ENCODE assay signal across 8 cellular contexts in genomic region chr11:112016088-112016764, GRCh38. TPM values are rescaled to one million over a fixed set of nuclear protein-coding genes. Genes with fewer than 3 reads are reported as not detected.
DNase-seq lines count a peak whose midpoint lies in the region; ATAC-seq and TF ChIP-seq lines count a peak whose summit lies in the region.

No MANE protein-coding gene starts in this region.

- H3K9me3 ChIP-seq in SJCRH30 (replicated peaks) (no peaks in the 10 kb centered on the region; the same call in 1 of the 2 replicates), ovary (no peaks in the 10 kb centered on the region)

- TF ChIP-seq EP300 in ovary (IDR thresholded peaks at IDR 0.05), result no peak

- TF ChIP-seq CTCF in ovary (IDR thresholded peaks at IDR 0.05) (no peak), WTC11 (IDR thresholded peaks at IDR 0.05) (no peak)

- DNase-seq in MV-4-11 (lab: John Stamatoyannopoulos, UW), result peak; percentile 87
- DNase-seq in iris pigment epithelial cell (ENCODE audit: low read depth), result peak; percentile 77
- DNase-seq in SJCRH30, result no peak
- DNase-seq in ovary, result no peak
- DNase-seq in WTC11 (ENCODE audit: low spot score), result no peak
- DNase-seq in DMS79 (lab: John Stamatoyannopoulos, UW), result no peak

- H3K4me1 ChIP-seq in SJCRH30, result no peaks in the 10 kb centered on the region
- H3K4me1 ChIP-seq in ovary (ENCODE audit: insufficient read depth), result no peaks in the 10 kb centered on the region

- H3K36me3 ChIP-seq in SJCRH30, result no peaks in the 10 kb centered on the region
- no peaks in the 10 kb centered on the region for H3K36me3 ChIP-seq in ovary

- H3K4me3 ChIP-seq in SJCRH30 (no peak overlapping the region), ovary (no peak overlapping the region)

- CTCF ChIA-PET in WTC11 (lab: Charles Lee), result interaction anchor here (1.0 kb wide), 1 partner anchor 85 kb away, joined by 3 read pairs; no protein-coding TSS in a partner anchor

- no peak overlapping the region for H3K4me3 Mint-ChIP-seq in WTC11

- no peak for TF ChIP-seq POLR2A in ovary (IDR thresholded peaks at IDR 0.05)

- intact Hi-C loops in ovary (cut with DNase I), result no loop called here

- 80 to 84% (median 84%) methylated on average over 13 of the region's 13 CpGs for WGBS in ovary, 3 donors

- peaks cover 4% of the 10 kb centered on the region; the same call in 1 of the 2 replicates for H3K36me3 Mint-ChIP-seq in WTC11

- POLR2A ChIA-PET in WTC11 (lab: Charles Lee), result no interaction called here

- peaks cover 3% of the 10 kb centered on the region for H3K9me3 Mint-ChIP-seq in WTC11

- H3K4me1 Mint-ChIP-seq in WTC11, result no peaks in the 10 kb centered on the region

- H3K27ac Mint-ChIP-seq in WTC11, result no peak overlapping the region

- peaks cover under 1% of the 10 kb centered on the region; the same call in 1 of the 2 replicates for H3K27me3 Mint-ChIP-seq in WTC11 (ENCODE audit: low read depth)

- H3K27ac ChIP-seq in SJCRH30 (no peak overlapping the region), ovary (no peak overlapping the region)

- H3K27me3 ChIP-seq in SJCRH30 (no peaks in the 10 kb centered on the region), ovary (no peaks in the 10 kb centered on the region)

- peak; percentile 82 for ATAC-seq in GM18498 (IDR thresholded peaks at IDR 0.05; ENCODE audit: unreplicated experiment)
- peak; percentile 82 for ATAC-seq in GM21825 (IDR thresholded peaks at IDR 0.05; ENCODE audit: unreplicated experiment)
- no peak for ATAC-seq in WTC11

TF ChIP-seq in WTC11, 78 proteins besides CTCF, POLR2A, EP300 and RAD21:
- TF ChIP-seq ZNF416 (CRISPR knock-in tag; IDR thresholded peaks at IDR 0.05) (no peak), CREB1 (CRISPR knock-in tag; IDR thresholded peaks at IDR 0.05) (no peak), HMGXB4 (CRISPR knock-in tag; IDR thresholded peaks at IDR 0.05) (no peak), GTF2I (CRISPR knock-in tag; conservative IDR thresholded peaks at IDR 0.05) (no peak), ATF6 (CRISPR knock-in tag; IDR thresholded peaks at IDR 0.05) (no peak), ZNF121 (CRISPR knock-in tag; IDR thresholded peaks at IDR 0.05) (no peak), ERG (CRISPR knock-in tag; IDR thresholded peaks at IDR 0.05) (no peak), KAT7 (CRISPR knock-in tag; IDR thresholded peaks at IDR 0.05; ENCODE audit: borderline replicate concordance) (no peak)

RNA-seq across cellular contexts. Expression of gene DLAT, which starts 9.0 kb away (rescaled TPM):
- 48.4 and 52.3 TPM in 2 replicates for total RNA-seq in SJCRH30 (2014; rRNA removed; shearing (Covaris generic))
- total RNA-seq in ovary (10 to 100 TPM; 10.8 to 26.4 (median 19.9) TPM), WTC11 (2021) (55.7 to 60.4 TPM (median 56.6 TPM) in 3 replicates)
- 10 to 100 TPM; 11.1 to 27.8 TPM for polyA plus RNA-seq in ovary

RNA-seq across cellular contexts. Expression of gene PIH1D2, which starts 57.6 kb away (rescaled TPM):
- 0.99 and 1.4 TPM in 2 replicates for total RNA-seq in SJCRH30 (2014; rRNA removed; shearing (Covaris generic))
- total RNA-seq in ovary (1 to 10 TPM in 6 of 7 donors, under 1 TPM in 1; 0.83 to 8.6 (median 2.4) TPM), WTC11 (2021) (0.71 to 0.85 TPM (median 0.71 TPM) in 3 replicates)
- 1 to 10 TPM in 1 of 2 donors, under 1 TPM in 1; 0.94 to 2.3 TPM for polyA plus RNA-seq in ovary

RNA-seq across cellular contexts. Expression of gene NKAPD1, which starts 57.9 kb away (rescaled TPM):
- total RNA-seq in SJCRH30 (2014; rRNA removed; shearing (Covaris generic)), result 19.5 and 22.9 TPM in 2 replicates
- total RNA-seq in ovary (10 to 100 TPM; 11.4 to 23.1 (median 17.2) TPM), WTC11 (2021) (15.3 to 17.1 TPM (median 15.6 TPM) in 3 replicates)
- 10 to 100 TPM; 18.8 to 48.2 TPM for polyA plus RNA-seq in ovary

Comparison
In these comparisons a context has a peak if more than half of its experiments do, and no peak if none do; other contexts are left out.
1. DNase-seq: peak in MV-4-11 (single experiment) and iris pigment epithelial cell (single experiment); none in SJCRH30 (0 of 2), ovary (0 of 5), WTC11 (single experiment) and DMS79 (single experiment).